ENCODE assay signal across 8 cellular contexts in the genomic region with DNA sequence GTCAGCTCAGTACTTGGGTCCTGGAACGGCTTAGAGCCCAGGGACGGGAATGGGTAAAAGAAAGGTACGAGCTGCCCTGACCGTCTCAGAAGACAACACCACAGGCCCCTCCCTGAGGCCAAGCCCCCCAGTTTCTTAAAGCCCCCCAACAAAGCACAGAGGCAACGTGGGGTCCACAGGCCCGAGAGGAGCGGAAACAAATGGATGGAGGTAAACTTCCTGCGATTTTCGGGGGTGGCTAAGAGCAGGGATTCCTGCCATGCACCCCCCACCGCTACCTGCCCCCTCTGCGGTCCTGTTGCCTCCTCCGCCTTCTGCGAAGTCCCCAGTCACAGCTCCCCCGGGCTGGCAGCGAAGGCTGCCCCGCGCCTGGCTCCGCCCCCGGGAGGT. TPM values are rescaled to one million over a fixed set of nuclear protein-coding genes. Genes with fewer than 3 reads are reported as not detected.
DNase-seq lines count a peak whose midpoint lies in the region; ATAC-seq, FAIRE-seq and TF ChIP-seq lines count a peak whose summit lies in the region.

No MANE protein-coding gene starts in this region.

- WGBS in stomach, 5 donors, result 3 to 6% (median 5%) methylated on average over 11 to 19 of the region's 19 CpGs

- peaks cover 8% of the 10 kb centered on the region for H3K27me3 Mint-ChIP-seq in IgD-negative memory B cell
- H3K27me3 Mint-ChIP-seq in MCF 10A (ENCODE audit: insufficient read depth, unreplicated experiment), result no peaks in the 10 kb centered on the region

- H3K4me1 ChIP-seq in stomach, result peaks cover 39 to 69% (median 65%) of the 10 kb centered on the region in 4 donors

- CTCF ChIA-PET in MCF 10A (lab: Yijun Ruan, JAX), result interaction anchor here (0.6 kb wide), 1 partner anchor 284 kb away, joined by 3 read pairs; no protein-coding TSS in a partner anchor

- TSS peak; percentile 60 for BruUV-seq in MCF 10A (replicated peaks; lab: Mats Ljungman, UMichigan)

- H3K9me3 ChIP-seq in stomach, result no peaks in the 10 kb centered on the region

- no peak for DNase-seq in AG09309 (ENCODE audit: low read depth)
- DNase-seq in MCF 10A (ENCODE audit: unreplicated experiment), result no peak
- DNase-seq in kidney epithelial cell (ENCODE audit: low read depth), result no peak
- peak; percentile 60 for DNase-seq in stomach
- no peak for DNase-seq in H54 (ENCODE audit: insufficient read length, low spot score)
- no peak for DNase-seq in activated CD8-positive, alpha-beta memory T cell treated with anti-CD3 and anti-CD28 coated beads for 24 hours

- peaks cover 12 to 17% (median 16%) of the 10 kb centered on the region in 3 donors for H3K4me1 Mint-ChIP-seq in IgD-negative memory B cell
- peaks cover 5% of the 10 kb centered on the region for H3K4me1 Mint-ChIP-seq in MCF 10A (ENCODE audit: insufficient read depth, unreplicated experiment)

- H3K36me3 Mint-ChIP-seq in IgD-negative memory B cell (peaks cover 2% of the 10 kb centered on the region), MCF 10A (ENCODE audit: insufficient read depth, unreplicated experiment) (no peaks in the 10 kb centered on the region)

- H3K27ac ChIP-seq in stomach, result peak overlapping the region in 4 of 5 donors; percentile 84 to 87 (median 86)

- H3K36me3 ChIP-seq in kidney epithelial cell (ENCODE audit: control insufficient read depth, insufficient read depth, low read length) (no peaks in the 10 kb centered on the region), stomach (no peaks in the 10 kb centered on the region)

- POLR2A ChIA-PET in MCF 10A (lab: Yijun Ruan, JAX), result interaction anchor here (1.0 kb wide), 1 partner anchor 27 kb away, joined by 3 read pairs; no protein-coding TSS in a partner anchor

- no peak for TF ChIP-seq CTCF in AG09309 (IDR thresholded peaks at IDR 0.05; ENCODE audit: control insufficient read depth, insufficient read depth, low read depth, low read length, missing control alignments)
- no peak for TF ChIP-seq CTCF in MCF 10A (IDR thresholded peaks at IDR 0.05; ENCODE audit: unreplicated experiment)
- no peak for TF ChIP-seq CTCF in kidney epithelial cell (IDR thresholded peaks at IDR 0.05; ENCODE audit: insufficient read depth, low read length, poor library complexity, severe bottlenecking)
- no peak for TF ChIP-seq CTCF in stomach (IDR thresholded peaks at IDR 0.05)

- no peak for TF ChIP-seq EP300 in stomach (IDR thresholded peaks at IDR 0.05)

- H3K4me3 ChIP-seq in AG09309 (ENCODE audit: control insufficient read depth, low read depth, low read length) (peak overlapping the region; percentile 63), kidney epithelial cell (ENCODE audit: low read depth, low read length) (peak overlapping the region; percentile 65), stomach (peak overlapping the region; percentile 63 to 86 (median 84))

- intact Hi-C loops in MCF 10A (cut with micrococcal nuclease) (no loop called here), stomach (cut with DNase I; ENCODE audit: low total_unique reads) (no loop called here)

- H3K27ac Mint-ChIP-seq in IgD-negative memory B cell (no peak overlapping the region), MCF 10A (ENCODE audit: low read depth, unreplicated experiment) (no peak overlapping the region)

- peak overlapping the region in 3 of 4 donors; percentile 61 to 91 (median 84) for H3K4me3 Mint-ChIP-seq in IgD-negative memory B cell
- peak overlapping the region; percentile 71 for H3K4me3 Mint-ChIP-seq in MCF 10A (ENCODE audit: unreplicated experiment)

- H3K9me3 Mint-ChIP-seq in IgD-negative memory B cell, result peaks cover 0 to 3% (median 0%) of the 10 kb centered on the region in 3 donors
- no peaks in the 10 kb centered on the region for H3K9me3 Mint-ChIP-seq in MCF 10A (ENCODE audit: unreplicated experiment)

- no peak for FAIRE-seq in H54 (lab: Jason Lieb, UNC)

- no peak for TF ChIP-seq POLR2A in stomach (IDR thresholded peaks at IDR 0.05)
- TF ChIP-seq POLR2A in H54 (IDR thresholded peaks at IDR 0.05; ENCODE audit: low read depth, low read length), result no peak

- H3K27me3 ChIP-seq in kidney epithelial cell (ENCODE audit: control insufficient read depth, insufficient read depth, low read length), result peaks cover 13% of the 10 kb centered on the region
- H3K27me3 ChIP-seq in stomach, result peaks cover 0 to 28% (median 11%) of the 10 kb centered on the region in 3 donors

- no peak for ATAC-seq in GM21381 (IDR thresholded peaks at IDR 0.05; ENCODE audit: unreplicated experiment)

RNA-seq across cellular contexts. Expression of gene PTPRS, which starts 48.2 kb away (rescaled TPM):
- polyA plus RNA-seq in IgD-negative memory B cell (0.86 TPM), stomach (1 to 10 TPM; 6.9 to 9.9 (median 7.0) TPM)
- total RNA-seq in MCF 10A (2022) (15.0 and 27.1 TPM in 2 replicates), kidney epithelial cell (52.6 and 58.2 TPM in 2 replicates), stomach (100 to 1,000 TPM in 2 of 5 donors, 10 to 100 TPM in 3; 50.8 to 142 (median 67.4) TPM)
